In genomic region chr1:201740609-201741231, GRCh38 we compare ENCODE assay signal across 8 cellular contexts.
DNase-seq lines count a peak whose midpoint lies in the region; ATAC-seq and TF ChIP-seq lines count a peak whose summit lies in the region.

No MANE protein-coding gene starts in this region.

- peak overlapping the region in 5 of 7 donors; percentile 14 to 90 (median 71) for H3K27ac Mint-ChIP-seq in CD4-positive, alpha-beta memory T cell

- peak overlapping the region; percentile 36 to 74 for H3K4me3 ChIP-seq in CD4-positive, alpha-beta memory T cell (ENCODE audit: low read length in 2 of 2)
- peak overlapping the region; percentile 71 to 86 (median 82) for H3K4me3 ChIP-seq in Peyer's patch
- H3K4me3 ChIP-seq in esophagus squamous epithelium: peak overlapping the region; percentile 74 to 91 (median 85)
- H3K4me3 ChIP-seq in neuron (ENCODE audit: low read length): peak overlapping the region; percentile 85

- peaks cover 5% of the 10 kb centered on the region for H3K27me3 ChIP-seq in CD4-positive, alpha-beta memory T cell (ENCODE audit: insufficient read depth, low read length)
- H3K27me3 ChIP-seq in Peyer's patch (no peaks in the 10 kb centered on the region), esophagus squamous epithelium (no peaks in the 10 kb centered on the region), neuron (ENCODE audit: insufficient read depth, low read length) (no peaks in the 10 kb centered on the region)

- peak overlapping the region; percentile 88 to 97 (median 94) for H3K4me3 Mint-ChIP-seq in CD4-positive, alpha-beta memory T cell

- DNase-seq in CD4-positive, alpha-beta memory T cell: no peak
- DNase-seq in Peyer's patch: peak in 2 of 3 donors; percentile 23 to 62
- no peak for DNase-seq in esophagus squamous epithelium (lab: John Stamatoyannopoulos, UW)
- no peak for DNase-seq in NCI-H526 (lab: John Stamatoyannopoulos, UW)
- no peak for DNase-seq in DMS114 treated with DMSO at 0.1 percent for 48 hours (lab: John Stamatoyannopoulos, UW; ENCODE audit: unreplicated experiment)
- DNase-seq in stimulated activated CD4-positive, alpha-beta T cell treated with anti-CD3 and anti-CD28 coated beads, Interleukin-2, amount 100 ng/mL, for 24 hours: no peak

- H3K36me3 ChIP-seq in CD4-positive, alpha-beta memory T cell (ENCODE audit: insufficient read depth, low read length): no peaks in the 10 kb centered on the region
- no peaks in the 10 kb centered on the region for H3K36me3 ChIP-seq in Peyer's patch
- H3K36me3 ChIP-seq in esophagus squamous epithelium: peaks cover 0 to 8% (median 0%) of the 10 kb centered on the region in 3 donors
- H3K36me3 ChIP-seq in neuron (ENCODE audit: insufficient read depth, low read length): peaks cover 10% of the 10 kb centered on the region

- peak overlapping the region; percentile 69 for H2AFZ ChIP-seq in neuron (ENCODE audit: low read depth, low read length)

- H3K36me3 Mint-ChIP-seq in CD4-positive, alpha-beta memory T cell: peaks cover 0 to 5% of the 10 kb centered on the region in 2 donors

- H3K27me3 Mint-ChIP-seq in CD4-positive, alpha-beta memory T cell: peaks cover 5 to 11% of the 10 kb centered on the region in 2 donors

- H3K9me3 ChIP-seq in CD4-positive, alpha-beta memory T cell (ENCODE audit: control insufficient read depth in 1 of 2, low read length in 2 of 2): no peaks in the 10 kb centered on the region
- no peaks in the 10 kb centered on the region for H3K9me3 ChIP-seq in Peyer's patch
- no peaks in the 10 kb centered on the region for H3K9me3 ChIP-seq in esophagus squamous epithelium
- no peaks in the 10 kb centered on the region for H3K9me3 ChIP-seq in neuron (ENCODE audit: low read length)

- 17 to 30% methylated on average over 8 to 13 of the region's 14 CpGs for whole genome bisulfite sequencing in esophagus squamous epithelium, 2 donors

- TF ChIP-seq CTCF in Peyer's patch (IDR thresholded peaks at IDR 0.05) (no peak), esophagus squamous epithelium (IDR thresholded peaks at IDR 0.05) (no peak)

- TF ChIP-seq POLR2A in Peyer's patch (IDR thresholded peaks at IDR 0.05) (no peak), esophagus squamous epithelium (IDR thresholded peaks at IDR 0.05) (peak in 1 of 4 donors; percentile 33)

- H3K4me1 ChIP-seq in CD4-positive, alpha-beta memory T cell (ENCODE audit: insufficient read depth, low read length): peaks cover 15% of the 10 kb centered on the region
- H3K4me1 ChIP-seq in Peyer's patch (peaks cover 0 to 32% (median 6%) of the 10 kb centered on the region in 4 donors), esophagus squamous epithelium (peaks cover 24 to 90% (median 53%) of the 10 kb centered on the region in 3 donors), neuron (ENCODE audit: insufficient read depth, low read length) (peaks cover 64% of the 10 kb centered on the region)

- POLR2A ChIA-PET in CD4-positive, alpha-beta memory T cell (lab: Charles Lee; ENCODE audit: partially characterized antibody): no interaction called here

- intact Hi-C loops in CD4-positive, alpha-beta memory T cell (cut with micrococcal nuclease): no loop called here
- intact Hi-C loops in esophagus squamous epithelium (cut with DNase I): no loop called here

- H3K9me3 Mint-ChIP-seq in CD4-positive, alpha-beta memory T cell: no peaks in the 10 kb centered on the region

- no peak overlapping the region for H3K27ac ChIP-seq in CD4-positive, alpha-beta memory T cell (ENCODE audit: low read depth, low read length)
- H3K27ac ChIP-seq in Peyer's patch (peak overlapping the region; percentile 65 to 83 (median 74)), esophagus squamous epithelium (peak overlapping the region; percentile 85 to 93 (median 91))

- CTCF ChIA-PET in CD4-positive, alpha-beta memory T cell (lab: Charles Lee; ENCODE audit: partially characterized antibody): interaction anchor here (1.3 to 1.8 kb wide), 2 partner anchors 31 to 182 kb away, joined by 3 to 10 read pairs; no protein-coding TSS in a partner anchor

- ATAC-seq in GM19397 (IDR thresholded peaks at IDR 0.05; ENCODE audit: unreplicated experiment): no peak

- H3K4me1 Mint-ChIP-seq in CD4-positive, alpha-beta memory T cell: peaks cover 8 to 36% (median 19%) of the 10 kb centered on the region in 4 donors

Comparison
In these comparisons a context has a peak if more than half of its experiments do, and no peak if none do; other contexts are left out.
1. DNase-seq: peak in Peyer's patch (2 of 3); none in CD4-positive, alpha-beta memory T cell (0 of 5), esophagus squamous epithelium (single experiment), NCI-H526 (0 of 2), DMS114 treated with DMSO at 0.1 percent for 48 hours (single experiment) and stimulated activated CD4-positive, alpha-beta T cell treated with anti-CD3 and anti-CD28 coated beads, Interleukin-2, amount 100 ng/mL, for 24 hours (0 of 2).
2. Peak in every context shown above with its lines, with median percentiles within 50 percentile points of each other: H3K4me3 ChIP-seq.